ENCODE assay signal across 1 cellular context in the genomic region with DNA sequence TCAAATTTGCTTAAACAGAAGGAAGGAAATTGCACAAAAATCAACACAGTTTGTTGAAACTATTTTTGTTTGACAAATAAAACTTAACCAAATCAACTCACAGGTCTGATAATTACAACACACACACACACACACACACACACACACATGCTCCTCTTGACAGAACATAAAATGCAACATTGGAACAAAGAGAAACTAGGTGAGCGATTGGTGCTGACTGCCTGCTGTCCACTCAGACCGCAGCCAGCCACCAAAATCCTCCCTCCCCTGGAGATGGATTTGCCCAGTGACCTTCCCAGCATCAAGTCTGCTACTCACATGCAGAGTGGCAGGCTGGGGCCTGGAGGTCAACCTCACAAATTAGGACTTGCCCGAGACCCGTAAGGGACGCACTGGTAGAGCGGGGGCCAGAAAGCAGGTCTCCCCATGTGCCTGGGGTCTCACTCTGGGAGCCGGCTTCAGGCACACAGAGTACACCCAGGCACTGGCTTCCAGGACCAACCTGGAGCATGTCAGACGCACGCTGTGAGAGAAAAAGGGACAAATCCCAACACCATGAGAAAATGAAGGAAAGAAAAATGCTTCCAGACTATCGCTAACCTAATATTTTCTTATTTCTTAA.
TF ChIP-seq lines count a peak whose summit lies in the region.

No MANE protein-coding gene starts in this region.

TF ChIP-seq in GM23338, 12 proteins besides CTCF, POLR2A, EP300 and RAD21:
- TF ChIP-seq, protein P1, sequence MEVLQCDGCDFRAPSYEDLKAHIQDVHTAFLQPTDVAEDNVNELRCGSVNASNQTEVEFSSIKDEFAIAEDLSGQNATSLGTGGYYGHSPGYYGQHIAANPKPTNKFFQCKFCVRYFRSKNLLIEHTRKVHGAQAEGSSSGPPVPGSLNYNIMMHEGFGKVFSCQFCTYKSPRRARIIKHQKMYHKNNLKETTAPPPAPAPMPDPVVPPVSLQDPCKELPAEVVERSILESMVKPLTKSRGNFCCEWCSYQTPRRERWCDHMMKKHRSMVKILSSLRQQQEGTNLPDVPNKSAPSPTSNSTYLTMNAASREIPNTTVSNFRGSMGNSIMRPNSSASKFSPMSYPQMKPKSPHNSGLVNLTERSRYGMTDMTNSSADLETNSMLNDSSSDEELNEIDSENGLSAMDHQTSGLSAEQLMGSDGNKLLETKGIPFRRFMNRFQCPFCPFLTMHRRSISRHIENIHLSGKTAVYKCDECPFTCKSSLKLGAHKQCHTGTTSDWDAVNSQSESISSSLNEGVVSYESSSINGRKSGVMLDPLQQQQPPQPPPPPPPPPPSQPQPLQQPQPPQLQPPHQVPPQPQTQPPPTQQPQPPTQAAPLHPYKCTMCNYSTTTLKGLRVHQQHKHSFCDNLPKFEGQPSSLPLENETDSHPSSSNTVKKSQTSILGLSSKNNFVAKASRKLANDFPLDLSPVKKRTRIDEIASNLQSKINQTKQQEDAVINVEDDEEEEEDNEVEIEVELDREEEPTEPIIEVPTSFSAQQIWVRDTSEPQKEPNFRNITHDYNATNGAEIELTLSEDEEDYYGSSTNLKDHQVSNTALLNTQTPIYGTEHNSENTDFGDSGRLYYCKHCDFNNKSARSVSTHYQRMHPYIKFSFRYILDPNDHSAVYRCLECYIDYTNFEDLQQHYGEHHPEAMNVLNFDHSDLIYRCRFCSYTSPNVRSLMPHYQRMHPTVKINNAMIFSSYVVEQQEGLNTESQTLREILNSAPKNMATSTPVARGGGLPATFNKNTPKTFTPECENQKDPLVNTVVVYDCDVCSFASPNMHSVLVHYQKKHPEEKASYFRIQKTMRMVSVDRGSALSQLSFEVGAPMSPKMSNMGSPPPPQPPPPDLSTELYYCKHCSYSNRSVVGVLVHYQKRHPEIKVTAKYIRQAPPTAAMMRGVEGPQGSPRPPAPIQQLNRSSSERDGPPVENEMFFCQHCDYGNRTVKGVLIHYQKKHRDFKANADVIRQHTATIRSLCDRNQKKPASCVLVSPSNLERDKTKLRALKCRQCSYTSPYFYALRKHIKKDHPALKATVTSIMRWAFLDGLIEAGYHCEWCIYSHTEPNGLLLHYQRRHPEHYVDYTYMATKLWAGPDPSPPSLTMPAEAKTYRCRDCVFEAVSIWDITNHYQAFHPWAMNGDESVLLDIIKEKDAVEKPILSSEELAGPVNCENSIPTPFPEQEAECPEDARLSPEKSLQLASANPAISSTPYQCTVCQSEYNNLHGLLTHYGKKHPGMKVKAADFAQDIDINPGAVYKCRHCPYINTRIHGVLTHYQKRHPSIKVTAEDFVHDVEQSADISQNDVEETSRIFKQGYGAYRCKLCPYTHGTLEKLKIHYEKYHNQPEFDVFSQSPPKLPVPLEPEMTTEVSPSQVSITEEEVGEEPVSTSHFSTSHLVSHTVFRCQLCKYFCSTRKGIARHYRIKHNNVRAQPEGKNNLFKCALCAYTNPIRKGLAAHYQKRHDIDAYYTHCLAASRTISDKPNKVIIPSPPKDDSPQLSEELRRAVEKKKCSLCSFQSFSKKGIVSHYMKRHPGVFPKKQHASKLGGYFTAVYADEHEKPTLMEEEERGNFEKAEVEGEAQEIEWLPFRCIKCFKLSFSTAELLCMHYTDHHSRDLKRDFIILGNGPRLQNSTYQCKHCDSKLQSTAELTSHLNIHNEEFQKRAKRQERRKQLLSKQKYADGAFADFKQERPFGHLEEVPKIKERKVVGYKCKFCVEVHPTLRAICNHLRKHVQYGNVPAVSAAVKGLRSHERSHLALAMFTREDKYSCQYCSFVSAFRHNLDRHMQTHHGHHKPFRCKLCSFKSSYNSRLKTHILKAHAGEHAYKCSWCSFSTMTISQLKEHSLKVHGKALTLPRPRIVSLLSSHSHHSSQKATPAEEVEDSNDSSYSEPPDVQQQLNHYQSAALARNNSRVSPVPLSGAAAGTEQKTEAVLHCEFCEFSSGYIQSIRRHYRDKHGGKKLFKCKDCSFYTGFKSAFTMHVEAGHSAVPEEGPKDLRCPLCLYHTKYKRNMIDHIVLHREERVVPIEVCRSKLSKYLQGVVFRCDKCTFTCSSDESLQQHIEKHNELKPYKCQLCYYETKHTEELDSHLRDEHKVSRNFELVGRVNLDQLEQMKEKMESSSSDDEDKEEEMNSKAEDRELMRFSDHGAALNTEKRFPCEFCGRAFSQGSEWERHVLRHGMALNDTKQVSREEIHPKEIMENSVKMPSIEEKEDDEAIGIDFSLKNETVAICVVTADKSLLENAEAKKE (CRISPR knock-in tag; IDR thresholded peaks at IDR 0.05), result no peak
- no peak for TF ChIP-seq STAT1 (IDR thresholded peaks at IDR 0.05; ENCODE audit: unreplicated experiment)
- TF ChIP-seq ZNF331 (CRISPR knock-in tag; IDR thresholded peaks at IDR 0.05; ENCODE audit: low read depth), result no peak
- no peak for TF ChIP-seq EZH2phosphoT487 (IDR thresholded peaks at IDR 0.05; ENCODE audit: unreplicated experiment)
- TF ChIP-seq, protein P2, sequence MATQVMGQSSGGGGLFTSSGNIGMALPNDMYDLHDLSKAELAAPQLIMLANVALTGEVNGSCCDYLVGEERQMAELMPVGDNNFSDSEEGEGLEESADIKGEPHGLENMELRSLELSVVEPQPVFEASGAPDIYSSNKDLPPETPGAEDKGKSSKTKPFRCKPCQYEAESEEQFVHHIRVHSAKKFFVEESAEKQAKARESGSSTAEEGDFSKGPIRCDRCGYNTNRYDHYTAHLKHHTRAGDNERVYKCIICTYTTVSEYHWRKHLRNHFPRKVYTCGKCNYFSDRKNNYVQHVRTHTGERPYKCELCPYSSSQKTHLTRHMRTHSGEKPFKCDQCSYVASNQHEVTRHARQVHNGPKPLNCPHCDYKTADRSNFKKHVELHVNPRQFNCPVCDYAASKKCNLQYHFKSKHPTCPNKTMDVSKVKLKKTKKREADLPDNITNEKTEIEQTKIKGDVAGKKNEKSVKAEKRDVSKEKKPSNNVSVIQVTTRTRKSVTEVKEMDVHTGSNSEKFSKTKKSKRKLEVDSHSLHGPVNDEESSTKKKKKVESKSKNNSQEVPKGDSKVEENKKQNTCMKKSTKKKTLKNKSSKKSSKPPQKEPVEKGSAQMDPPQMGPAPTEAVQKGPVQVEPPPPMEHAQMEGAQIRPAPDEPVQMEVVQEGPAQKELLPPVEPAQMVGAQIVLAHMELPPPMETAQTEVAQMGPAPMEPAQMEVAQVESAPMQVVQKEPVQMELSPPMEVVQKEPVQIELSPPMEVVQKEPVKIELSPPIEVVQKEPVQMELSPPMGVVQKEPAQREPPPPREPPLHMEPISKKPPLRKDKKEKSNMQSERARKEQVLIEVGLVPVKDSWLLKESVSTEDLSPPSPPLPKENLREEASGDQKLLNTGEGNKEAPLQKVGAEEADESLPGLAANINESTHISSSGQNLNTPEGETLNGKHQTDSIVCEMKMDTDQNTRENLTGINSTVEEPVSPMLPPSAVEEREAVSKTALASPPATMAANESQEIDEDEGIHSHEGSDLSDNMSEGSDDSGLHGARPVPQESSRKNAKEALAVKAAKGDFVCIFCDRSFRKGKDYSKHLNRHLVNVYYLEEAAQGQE (IDR thresholded peaks at IDR 0.05; ENCODE audit: unreplicated experiment), result no peak
- no peak for TF ChIP-seq CREB1 (CRISPR knock-in tag; IDR thresholded peaks at IDR 0.05; ENCODE audit: low read depth)
- no peak for TF ChIP-seq ZNF114 (CRISPR knock-in tag; IDR thresholded peaks at IDR 0.05)
- TF ChIP-seq POLR2AphosphoS5 (IDR thresholded peaks at IDR 0.05; ENCODE audit: low read depth), result no peak
- TF ChIP-seq EZH2 (IDR thresholded peaks at IDR 0.05; ENCODE audit: low read depth, unreplicated experiment), result no peak
- TF ChIP-seq, protein P3, sequence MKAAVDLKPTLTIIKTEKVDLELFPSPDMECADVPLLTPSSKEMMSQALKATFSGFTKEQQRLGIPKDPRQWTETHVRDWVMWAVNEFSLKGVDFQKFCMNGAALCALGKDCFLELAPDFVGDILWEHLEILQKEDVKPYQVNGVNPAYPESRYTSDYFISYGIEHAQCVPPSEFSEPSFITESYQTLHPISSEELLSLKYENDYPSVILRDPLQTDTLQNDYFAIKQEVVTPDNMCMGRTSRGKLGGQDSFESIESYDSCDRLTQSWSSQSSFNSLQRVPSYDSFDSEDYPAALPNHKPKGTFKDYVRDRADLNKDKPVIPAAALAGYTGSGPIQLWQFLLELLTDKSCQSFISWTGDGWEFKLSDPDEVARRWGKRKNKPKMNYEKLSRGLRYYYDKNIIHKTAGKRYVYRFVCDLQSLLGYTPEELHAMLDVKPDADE (IDR thresholded peaks at IDR 0.05), result no peak
- no peak for TF ChIP-seq NANOG (IDR thresholded peaks at IDR 0.05; ENCODE audit: borderline replicate concordance)
- no peak for TF ChIP-seq JUNB (IDR thresholded peaks at IDR 0.05; ENCODE audit: unreplicated experiment)
